In the genomic region with DNA sequence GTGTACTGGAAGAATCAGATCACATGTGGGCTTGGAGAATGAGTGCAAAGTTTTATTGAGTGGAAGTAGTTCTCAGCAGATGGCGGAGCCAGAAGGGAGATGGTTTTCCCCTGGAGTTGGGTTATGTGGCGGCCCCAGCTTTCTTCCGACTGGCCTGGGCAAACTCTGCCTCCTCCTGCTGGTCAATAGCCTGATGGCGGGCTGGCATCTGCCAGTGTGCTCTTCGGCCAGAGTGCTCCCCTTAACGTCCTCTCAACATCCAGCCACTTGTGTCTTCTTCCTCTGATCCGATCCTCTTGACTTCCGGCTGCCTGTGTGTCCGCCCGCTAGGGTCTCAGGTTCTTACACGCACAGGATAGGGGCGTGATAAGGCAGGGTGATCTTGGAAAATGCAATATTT, we compare ENCODE assay signal across 15 cellular contexts.
"Had no signal": no experiment of that assay in that cellular context is flagged by ENCODE, and none has a peak within 500 bp of the region (broad histone marks: within the 10 kb centered on the region; RNA-seq: fewer than 3 reads in every experiment).

No MANE protein-coding gene starts in this region.

- H3K4me1 ChIP-seq: colonic mucosa, lower lobe of right lung had no signal

- H3K27me3 Mint-ChIP-seq: activated CD4-positive, alpha-beta T cell treated with anti-CD3 and anti-CD28 coated beads for 36 hours; natural killer cell treated with Interleukin-12 subunit alpha and Interleukin-12 subunit beta and Interleukin-15 and Interleukin-18, amount 100 ng/mL, for 72 hours had no signal

- H3K27ac Mint-ChIP-seq: activated CD4-positive, alpha-beta T cell treated with anti-CD3 and anti-CD28 coated beads for 36 hours; activated CD8-positive, alpha-beta T cell treated with anti-CD3 and anti-CD28 coated beads, Interleukin-2, amount 10 ng/mL, durations not matched to agents 7 days and 5 days; activated naive CD4-positive, alpha-beta T cell treated with anti-CD3 and anti-CD28 coated beads, Interleukin-2, amount 50 U/mL, for 72 hours had no signal

- H3K4me3 Mint-ChIP-seq: activated CD4-positive, alpha-beta T cell treated with anti-CD3 and anti-CD28 coated beads for 36 hours; activated CD8-positive, alpha-beta T cell treated with anti-CD3 and anti-CD28 coated beads, Interleukin-2, amount 10 ng/mL, durations not matched to agents 7 days and 5 days; natural killer cell treated with Interleukin-12 subunit alpha and Interleukin-12 subunit beta and Interleukin-15 and Interleukin-18, amount 100 ng/mL, for 72 hours had no signal

- H3K36me3 ChIP-seq: colonic mucosa, lower lobe of right lung, thyroid gland, WERI-Rb-1 had no signal

- H3K27me3 ChIP-seq: colonic mucosa, thyroid gland had no signal

- H3K4me3 ChIP-seq: colonic mucosa, lower lobe of right lung, thyroid gland had no signal

- H3K27ac ChIP-seq: colonic mucosa, lower lobe of right lung, thyroid gland, WERI-Rb-1 had no signal

- ATAC-seq: activated CD4-positive, alpha-beta T cell treated with anti-CD3 and anti-CD28 coated beads for 36 hours; activated CD8-positive, alpha-beta T cell treated with anti-CD3 and anti-CD28 coated beads, Interleukin-2, amount 10 ng/mL, durations not matched to agents 7 days and 5 days; activated naive CD4-positive, alpha-beta T cell treated with anti-CD3 and anti-CD28 coated beads, Interleukin-2, amount 50 U/mL, for 72 hours; lower lobe of right lung; natural killer cell treated with Interleukin-12 subunit alpha and Interleukin-12 subunit beta and Interleukin-15 and Interleukin-18, amount 100 ng/mL, for 72 hours had no signal

- DNase-seq: activated CD4-positive, alpha-beta T cell treated with anti-CD3 and anti-CD28 coated beads for 36 hours; activated CD8-positive, alpha-beta T cell treated with anti-CD3 and anti-CD28 coated beads, Interleukin-2, amount 10 ng/mL, durations not matched to agents 7 days and 5 days; activated gamma-delta T cell treated with Interleukin-2 at 50 U/mL for 16 hours; amniotic stem cell; colonic mucosa; hypothalamus; lower lobe of right lung; occipital lobe; posterior cingulate gyrus; retina; stimulated activated naive CD4-positive, alpha-beta T cell; thyroid gland; WERI-Rb-1 had no signal
